2 cellular contexts compared by ENCODE assay signal in genomic region chr1:5873556-5873955, GRCh38.
TF ChIP-seq lines count a peak whose summit lies in the region.

No MANE protein-coding gene starts in this region.

TF ChIP-seq in WTC11, 78 proteins besides CTCF, POLR2A, EP300 and RAD21 (continued from another document and continues in another):
- TF ChIP-seq E2F5 (CRISPR knock-in tag; IDR thresholded peaks at IDR 0.05) = no peak
- no peak for TF ChIP-seq ATF2 (CRISPR knock-in tag; IDR thresholded peaks at IDR 0.05; ENCODE audit: borderline replicate concordance, low read depth)
- TF ChIP-seq PRRX2 (CRISPR knock-in tag; IDR thresholded peaks at IDR 0.05) = no peak
- TF ChIP-seq FOXP1 (CRISPR knock-in tag; IDR thresholded peaks at IDR 0.05; ENCODE audit: borderline replicate concordance) = no peak
- TF ChIP-seq NR2C2 (CRISPR knock-in tag; IDR thresholded peaks at IDR 0.05) = no peak
- TF ChIP-seq JAZF1 (CRISPR knock-in tag; IDR thresholded peaks at IDR 0.05) = no peak
- TF ChIP-seq HMGA2 (CRISPR knock-in tag; IDR thresholded peaks at IDR 0.05) = no peak
- TF ChIP-seq ZBTB43 (CRISPR knock-in tag; IDR thresholded peaks at IDR 0.05) = no peak
- no peak for TF ChIP-seq ZBTB21 (CRISPR knock-in tag; IDR thresholded peaks at IDR 0.05; ENCODE audit: borderline replicate concordance)
- no peak for TF ChIP-seq NR3C1 (CRISPR knock-in tag; conservative IDR thresholded peaks at IDR 0.05; ENCODE audit: low read depth)
- no peak for TF ChIP-seq MAX (CRISPR knock-in tag; IDR thresholded peaks at IDR 0.05)
- no peak for TF ChIP-seq ZNF532 (CRISPR knock-in tag; IDR thresholded peaks at IDR 0.05; ENCODE audit: borderline replicate concordance)
- TF ChIP-seq E2F4 (CRISPR knock-in tag; IDR thresholded peaks at IDR 0.05; ENCODE audit: borderline replicate concordance, low read depth) = no peak

TF ChIP-seq in H1, 55 proteins besides CTCF, POLR2A, EP300 and RAD21 (continued from another document):
- TF ChIP-seq SP1 (IDR thresholded peaks at IDR 0.05; ENCODE audit: low read depth, low read length) (no peak), JUND (IDR thresholded peaks at IDR 0.05; ENCODE audit: low read length) (no peak), TEAD4 (IDR thresholded peaks at IDR 0.05; ENCODE audit: low read depth, low read length) (no peak), NRF1 (IDR thresholded peaks at IDR 0.05; ENCODE audit: low read depth, low read length) (no peak), TBP (IDR thresholded peaks at IDR 0.05; ENCODE audit: low read depth, low read length) (no peak), CEBPB (IDR thresholded peaks at IDR 0.05; ENCODE audit: low read depth, low read length) (no peak)
